Comparison of ENCODE assay signal across 8 cellular contexts in the genomic region with DNA sequence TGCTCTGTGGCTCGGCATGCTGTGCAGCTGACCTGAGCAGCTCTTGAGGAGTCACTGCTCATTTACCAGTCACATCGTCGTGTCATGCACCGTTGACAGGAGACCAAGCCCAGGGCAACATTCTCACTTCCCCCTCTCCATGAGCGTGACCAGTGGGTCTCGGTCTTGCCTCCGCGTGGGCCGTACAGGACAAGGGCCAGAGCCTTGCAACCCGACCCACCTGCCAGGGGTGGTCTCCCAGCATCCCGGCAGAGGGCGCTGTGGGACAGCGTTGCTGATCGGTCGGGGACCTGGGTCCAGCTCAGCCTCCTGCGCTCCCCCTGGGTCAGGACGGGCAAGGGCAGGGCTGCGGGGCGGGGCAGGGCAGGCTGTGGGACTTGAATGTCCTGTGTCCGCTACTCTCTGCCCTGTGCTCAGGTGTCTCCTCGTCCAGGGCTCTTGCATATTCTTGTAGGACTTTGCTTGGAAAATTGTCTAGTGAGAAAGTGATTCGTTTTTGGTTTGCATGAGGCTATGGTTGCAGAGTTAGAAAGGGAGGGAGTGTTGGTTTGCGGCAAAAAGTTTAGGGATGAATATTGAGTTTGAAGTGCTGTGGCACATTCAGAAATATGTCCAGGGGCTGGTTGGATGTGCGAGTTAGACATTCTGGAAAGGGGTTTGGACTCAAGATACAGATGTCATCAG. TPM values are rescaled to one million over a fixed set of nuclear protein-coding genes. Genes with fewer than 3 reads are reported as not detected.
DNase-seq lines count a peak whose midpoint lies in the region; ATAC-seq and TF ChIP-seq lines count a peak whose summit lies in the region.

No MANE protein-coding gene starts in this region.

- H3K4me2 ChIP-seq in PC-9 = peak overlapping the region; percentile 51; the same call in 1 of the 2 replicates
- H3K4me2 ChIP-seq in neural progenitor cell = peak overlapping the region; percentile 33

- H3K27me3 ChIP-seq in PC-9 (ENCODE audit: insufficient read depth, low read depth) (no peaks in the 10 kb centered on the region), neural progenitor cell (peaks cover 8% of the 10 kb centered on the region)

- no peaks in the 10 kb centered on the region for H3K9me2 ChIP-seq in PC-9 (ENCODE audit: insufficient read depth)

- peak; percentile 85 for TF ChIP-seq CTCF in PC-9 (conservative IDR thresholded peaks at IDR 0.05)
- TF ChIP-seq CTCF in neural progenitor cell (IDR thresholded peaks at IDR 0.05) = peak; percentile 95

- H3K9me3 Mint-ChIP-seq in activated T-cell treated with anti-CD3 and anti-CD28 coated beads, Interleukin-2, amount 50 U/mL, for 4 hours = no peaks in the 10 kb centered on the region
- H3K9me3 Mint-ChIP-seq in neural progenitor cell = no peaks in the 10 kb centered on the region

- POLR2A ChIA-PET in PC-9 (lab: Charles Lee; ENCODE audit: unreplicated experiment) = interaction anchor here (0.6 kb wide), 1 partner anchor 16 kb away, joined by 4 read pairs; a partner anchor contains a TSS

- no peak overlapping the region for H3K27ac ChIP-seq in PC-9
- no peak overlapping the region for H3K27ac ChIP-seq in neural progenitor cell

- no peak overlapping the region for H2AFZ ChIP-seq in PC-9
- no peak overlapping the region for H2AFZ ChIP-seq in neural progenitor cell (replicated peaks)

- H3K9ac ChIP-seq in neural progenitor cell = no peak overlapping the region

- H3K36me3 Mint-ChIP-seq in activated T-cell treated with anti-CD3 and anti-CD28 coated beads, Interleukin-2, amount 50 U/mL, for 4 hours (ENCODE audit: insufficient read depth) = peaks cover 20% of the 10 kb centered on the region
- H3K36me3 Mint-ChIP-seq in neural progenitor cell = peaks cover 11% of the 10 kb centered on the region

- no peaks in the 10 kb centered on the region for H3K79me2 ChIP-seq in PC-9 (ENCODE audit: low read depth)
- no peaks in the 10 kb centered on the region for H3K79me2 ChIP-seq in neural progenitor cell (ENCODE audit: low read depth)

- H3K36me3 ChIP-seq in PC-9 (ENCODE audit: low read depth) (0 out of 2 replicates have a peak, but pooled peaks cover 2% of the 10 kb centered on the region), neural progenitor cell (peaks cover 17% of the 10 kb centered on the region)

- BruUV-seq in PC-9 (replicated peaks; lab: Mats Ljungman, UMichigan) = no TSS peak

- no peaks in the 10 kb centered on the region for H3K9me3 ChIP-seq in PC-9 (ENCODE audit: insufficient read depth, low read depth)
- no peaks in the 10 kb centered on the region for H3K9me3 ChIP-seq in neural progenitor cell (ENCODE audit: low read depth)

- intact Hi-C loops in PC-9 (cut with micrococcal nuclease; ENCODE audit: unreplicated experiment) = loop anchor here (1.0 to 5.0 kb wide), 2 partner anchors 140 to 230 kb away; no protein-coding TSS in a partner anchor

- no peak overlapping the region for H3K4me3 ChIP-seq in PC-9
- H3K4me3 ChIP-seq in neural progenitor cell = no peak overlapping the region

- H3K27me3 Mint-ChIP-seq in activated T-cell treated with anti-CD3 and anti-CD28 coated beads, Interleukin-2, amount 50 U/mL, for 4 hours (ENCODE audit: low read depth) = peaks cover 3% of the 10 kb centered on the region
- peaks cover 3% of the 10 kb centered on the region for H3K27me3 Mint-ChIP-seq in neural progenitor cell (ENCODE audit: insufficient read depth, low read depth)

- ATAC-seq in GM21381 (IDR thresholded peaks at IDR 0.05; ENCODE audit: unreplicated experiment) = peak; percentile 89
- ATAC-seq in activated T-cell treated with anti-CD3 and anti-CD28 coated beads, Interleukin-2, amount 50 U/mL, for 4 hours = peak; percentile 82 to 83

- no peak overlapping the region for H3K27ac Mint-ChIP-seq in neural progenitor cell

- H3F3A ChIP-seq in PC-9 (ENCODE audit: insufficient read depth, low read depth) = peaks cover 23% of the 10 kb centered on the region
- H3F3A ChIP-seq in neural progenitor cell (ENCODE audit: low read depth) = peaks cover 45% of the 10 kb centered on the region

- H3K4me3 Mint-ChIP-seq in activated T-cell treated with anti-CD3 and anti-CD28 coated beads, Interleukin-2, amount 50 U/mL, for 4 hours = no peak overlapping the region
- peak overlapping the region; percentile 8 for H3K4me3 Mint-ChIP-seq in neural progenitor cell

- CTCF ChIA-PET in PC-9 (lab: Charles Lee) = interaction anchor here (0.8 to 1.7 kb wide), 4 partner anchors 12 to 141 kb away, joined by 3 to 9 read pairs (median 4); a partner anchor contains a TSS

- peaks cover 16% of the 10 kb centered on the region for H3K4me1 Mint-ChIP-seq in activated T-cell treated with anti-CD3 and anti-CD28 coated beads, Interleukin-2, amount 50 U/mL, for 4 hours (ENCODE audit: low read depth)
- peaks cover 12% of the 10 kb centered on the region for H3K4me1 Mint-ChIP-seq in neural progenitor cell

- H3K4me1 ChIP-seq in PC-9 (replicated peaks; ENCODE audit: insufficient read depth) (no peaks in the 10 kb centered on the region), neural progenitor cell (peaks cover 6% of the 10 kb centered on the region)

- no peaks in the 10 kb centered on the region for H4K20me1 ChIP-seq in PC-9 (ENCODE audit: insufficient read depth)
- H4K20me1 ChIP-seq in neural progenitor cell (ENCODE audit: low read depth) = peaks cover 23% of the 10 kb centered on the region

- DNase-seq in D341Med (ENCODE audit: low spot score) (peak; percentile 91), HUDEP-2 (lab: John Stamatoyannopoulos, UW; ENCODE audit: unreplicated experiment in 76 of 76) (peak in 73 of 76 experiments; percentile 13 to 88 (median 72)), PC-9 (peak; percentile 69 to 85), fibroblast of peridontal ligament (ENCODE audit: extremely low read depth) (peak; percentile 68), neural progenitor cell (ENCODE audit: low spot score) (peak; percentile 95), stromal cell of bone marrow (ENCODE audit: low read depth) (peak; percentile 47)
- DNase-seq in activated T-cell treated with anti-CD3 and anti-CD28 coated beads, Interleukin-2, amount 50 U/mL, for 4 hours = peak; percentile 80

RNA-seq across cellular contexts. Expression of a gene that starts 16.2 kb away (rescaled TPM):
- total RNA-seq in PC-9 (2021) = 353 and 439 TPM in 2 replicates
- 1,000 to 10,000 TPM; 1,584 to 1,612 (median 1,605) TPM for total RNA-seq in activated T-cell treated with anti-CD3 and anti-CD28 coated beads, Interleukin-2, amount 50 U/mL, for 4 hours
- total RNA-seq in neural progenitor cell (ENCODE audit: low replicate concordance) = 790 and 1,052 TPM in 2 replicates

RNA-seq across cellular contexts. Expression of a gene that starts 41.5 kb away (rescaled TPM):
- total RNA-seq in PC-9 (2021) (11.1 and 19.7 TPM in 2 replicates), neural progenitor cell (ENCODE audit: low replicate concordance) (20.8 and 26.4 TPM in 2 replicates)
- 10 to 100 TPM; 51.9 to 56.0 (median 53.9) TPM for total RNA-seq in activated T-cell treated with anti-CD3 and anti-CD28 coated beads, Interleukin-2, amount 50 U/mL, for 4 hours
